Comparison of ENCODE assay signal across 8 cellular contexts in the genomic region with DNA sequence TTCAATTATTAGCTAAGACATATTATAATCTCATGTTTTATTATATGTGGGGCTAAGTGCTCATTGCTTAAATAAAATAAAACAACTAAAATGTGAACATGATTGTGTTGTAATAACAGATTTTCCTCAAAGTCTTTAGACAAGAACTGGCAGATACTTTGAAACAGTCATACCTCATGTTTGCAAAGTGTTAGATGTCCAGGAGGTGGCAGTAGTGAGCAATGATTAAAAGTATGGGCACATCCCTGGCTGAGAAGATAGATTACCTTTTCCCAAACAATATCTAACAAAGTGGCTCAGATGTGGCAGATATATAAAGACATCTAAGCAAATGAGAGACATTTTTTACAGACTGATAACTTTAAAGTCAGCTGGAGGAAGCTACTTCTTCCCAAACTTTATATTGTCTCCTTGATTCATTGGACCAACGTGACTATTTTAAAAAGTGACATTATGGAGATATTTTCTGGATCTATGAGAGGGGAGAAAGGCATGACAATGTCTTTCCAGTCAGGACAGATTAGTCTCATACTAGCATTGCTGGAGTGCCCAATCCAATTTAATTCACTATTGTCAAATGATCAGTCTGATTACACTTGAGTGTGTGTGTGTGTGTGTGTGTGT.
DNase-seq lines count a peak whose midpoint lies in the region; ATAC-seq and TF ChIP-seq lines count a peak whose summit lies in the region.

No MANE protein-coding gene starts in this region.

- H3K4me1 ChIP-seq in OCI-LY7 (ENCODE audit: insufficient read depth, low read length, poor library complexity, severe bottlenecking): no peaks in the 10 kb centered on the region

- in situ Hi-C loops in astrocyte of the cerebellum (cut with HindIII; ENCODE audit: low sequenced_read_pairs): no loop called here

- H3K4me2 ChIP-seq in OCI-LY7 (ENCODE audit: low read length): no peak overlapping the region

- CTCF ChIA-PET in OCI-LY7 (lab: Charles Lee; ENCODE audit: unreplicated experiment): no interaction called here

- H2AFZ ChIP-seq in OCI-LY7 (ENCODE audit: low read length): no peak overlapping the region

- POLR2A ChIA-PET in OCI-LY7 (lab: Charles Lee): interaction anchor here (0.7 to 1.4 kb wide), 2 partner anchors 10 to 22 kb away, joined by 3 to 4 read pairs; no protein-coding TSS in a partner anchor

- H3K27ac ChIP-seq in OCI-LY7 (ENCODE audit: low read depth, low read length, poor library complexity, severe bottlenecking): no peak overlapping the region

- no peaks in the 10 kb centered on the region for H3K27me3 ChIP-seq in kidney epithelial cell (ENCODE audit: control insufficient read depth, insufficient read depth, low read length)

- no peaks in the 10 kb centered on the region for H3K9me2 ChIP-seq in OCI-LY7 (ENCODE audit: insufficient read depth, low read length)

- peak; percentile 69 for DNase-seq in DMS 273 (lab: John Stamatoyannopoulos, UW; ENCODE audit: unreplicated experiment)
- peak; percentile 10 for DNase-seq in GM19238 (ENCODE audit: insufficient read length, low spot score)
- DNase-seq in OCI-LY7 (ENCODE audit: low spot score): peak; percentile 56
- peak; percentile 6 for DNase-seq in astrocyte of the cerebellum (ENCODE audit: low read depth)
- no peak for DNase-seq in kidney epithelial cell (ENCODE audit: low read depth)
- peak; percentile 33 for DNase-seq in stimulated activated naive CD8-positive, alpha-beta T cell treated with anti-CD3 and anti-CD28 coated beads, Interleukin-15, Interleukin-2, amounts not matched to agents 100 U/mL and 50 U/mL, for 24 hours
- DNase-seq in activated effector memory CD4-positive, alpha-beta T cell treated with anti-CD3 and anti-CD28 coated beads, Interleukin-2, amount 50 U/mL, for 16 hours: no peak

- ATAC-seq in HG03442 (IDR thresholded peaks at IDR 0.05; ENCODE audit: unreplicated experiment): peak; percentile 74
- ATAC-seq in stimulated activated naive CD8-positive, alpha-beta T cell treated with anti-CD3 and anti-CD28 coated beads, Interleukin-15, Interleukin-2, amounts not matched to agents 100 U/mL and 50 U/mL, for 24 hours: no peak

- no peaks in the 10 kb centered on the region for H3K79me2 ChIP-seq in OCI-LY7 (ENCODE audit: insufficient read depth, low read depth, low read length)

- no peaks in the 10 kb centered on the region for H4K20me1 ChIP-seq in OCI-LY7 (ENCODE audit: insufficient read depth, low read length)

- TF ChIP-seq CTCF in OCI-LY7 (conservative IDR thresholded peaks at IDR 0.05; ENCODE audit: low read length) (peak; percentile 91), astrocyte of the cerebellum (IDR thresholded peaks at IDR 0.05; ENCODE audit: low read depth, low read length, missing control alignments) (peak; percentile 63), kidney epithelial cell (IDR thresholded peaks at IDR 0.05; ENCODE audit: insufficient read depth, low read length, poor library complexity, severe bottlenecking) (peak; percentile 74)

- intact Hi-C loops in OCI-LY7 (cut with micrococcal nuclease; ENCODE audit: unreplicated experiment): no loop called here

- no TSS peak for BruUV-seq in OCI-LY7 (replicated peaks; lab: Mats Ljungman, UMichigan)

- H3K36me3 ChIP-seq in OCI-LY7 (ENCODE audit: insufficient read depth, low read length) (no peaks in the 10 kb centered on the region), kidney epithelial cell (ENCODE audit: control insufficient read depth, insufficient read depth, low read length) (no peaks in the 10 kb centered on the region)

- H3K4me3 ChIP-seq in OCI-LY7 (ENCODE audit: low read depth, low read length, poor library complexity, severe bottlenecking): no peak overlapping the region
- H3K4me3 ChIP-seq in astrocyte of the cerebellum (ENCODE audit: low read depth, low read length): no peak overlapping the region
- no peak overlapping the region for H3K4me3 ChIP-seq in kidney epithelial cell (ENCODE audit: low read depth, low read length)

- H3K9me3 ChIP-seq in OCI-LY7 (ENCODE audit: low read length): no peaks in the 10 kb centered on the region

Comparison
In these comparisons a context has a peak if more than half of its experiments do, and no peak if none do; other contexts are left out.
1. DNase-seq: peak in DMS 273 (single experiment), GM19238 (single experiment), OCI-LY7 (single experiment), astrocyte of the cerebellum (single experiment) and stimulated activated naive CD8-positive, alpha-beta T cell treated with anti-CD3 and anti-CD28 coated beads, Interleukin-15, Interleukin-2, amounts not matched to agents 100 U/mL and 50 U/mL, for 24 hours (single experiment); none in kidney epithelial cell (single experiment) and activated effector memory CD4-positive, alpha-beta T cell treated with anti-CD3 and anti-CD28 coated beads, Interleukin-2, amount 50 U/mL, for 16 hours (single experiment).
2. Peak in every context shown above with its lines, with median percentiles within 50 percentile points of each other: CTCF ChIP-seq.